Comparison of ENCODE assay signal across 22 cellular contexts in the genomic region with DNA sequence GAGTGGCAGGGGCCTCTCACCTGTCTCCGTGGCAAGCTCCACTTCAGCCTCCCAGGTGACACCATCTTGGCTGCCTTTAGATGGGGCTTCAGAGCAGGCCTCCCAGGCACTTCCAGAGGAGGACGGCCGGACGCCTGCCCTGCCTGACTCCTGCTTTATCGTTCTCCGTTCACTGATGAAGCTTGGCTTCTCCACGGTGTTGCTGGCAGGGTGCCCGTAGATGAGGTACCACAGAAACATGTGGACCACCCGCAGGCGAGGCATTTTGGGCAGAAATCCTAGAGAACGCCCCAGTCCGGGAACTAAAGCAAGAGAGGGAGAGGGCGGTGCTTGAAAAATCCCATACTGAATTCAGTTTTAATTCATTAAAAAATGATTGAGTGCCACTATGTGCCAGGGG. TPM values are rescaled to one million over a fixed set of nuclear protein-coding genes. Genes with fewer than 3 reads are reported as not detected.
A peak's percentile ranks its signal among the peaks of the same experiment; 100 is the strongest.
DNase-seq lines count a peak whose midpoint lies in the region; ATAC-seq and TF ChIP-seq lines count a peak whose summit lies in the region.
"Had no signal": no experiment of that assay in that cellular context is flagged by ENCODE, and none has a peak within 500 bp of the region (broad histone marks: within the 10 kb centered on the region; RNA-seq: fewer than 3 reads in every experiment).

No MANE protein-coding gene starts in this region.

- no peaks in the 10 kb centered on the region for H3K27me3 ChIP-seq in right atrium auricular region
- H3K27me3 ChIP-seq in uterus = no peaks in the 10 kb centered on the region
- H3K27me3 ChIP-seq: brain microvascular endothelial cell, dorsolateral prefrontal cortex, heart left ventricle, thyroid gland had no signal

- H3K9me3 ChIP-seq in right atrium auricular region (no peaks in the 10 kb centered on the region), uterus (no peaks in the 10 kb centered on the region)
- H3K9me3 ChIP-seq: heart left ventricle, thyroid gland had no signal

- H3K4me1 ChIP-seq in right atrium auricular region (peaks cover 0 to 5% of the 10 kb centered on the region in 2 donors), uterus (no peaks in the 10 kb centered on the region)

- in situ Hi-C loops in astrocyte of the spinal cord (cut with HindIII; ENCODE audit: low sequenced_read_pairs) = no loop called here

- DNase-seq in Right ventricle myocardium superior (peak; percentile 60), right atrium auricular region (ENCODE audit: low spot score) (no peak), astrocyte of the spinal cord (ENCODE audit: low read depth, low spot score) (peak; percentile 93), iris pigment epithelial cell (ENCODE audit: low read depth) (peak; percentile 40), uterus (peak; percentile 54 to 65), NCI-H526 treated with DMSO at 0.1 percent for 48 hours (lab: John Stamatoyannopoulos, UW) (no peak), NOMO-1 treated with dmso at 0.1 percent for 144 hours (lab: John Stamatoyannopoulos, UW; ENCODE audit: unreplicated experiment) (no peak)
- DNase-seq in activated CD8-positive, alpha-beta memory T cell treated with anti-CD3 and anti-CD28 coated beads, Interleukin-2, amount 50 U/mL, for 4 hours = no peak
- DNase-seq: activated CD4-positive, alpha-beta memory T cell treated with anti-CD3 and anti-CD28 coated beads for 36 hours; activated naive CD4-positive, alpha-beta T cell treated with anti-CD3 and anti-CD28 coated beads, Interleukin-2, amount 50 U/mL, for 16 hours; activated T-cell treated with anti-CD3 and anti-CD28 coated beads, Interleukin-2, amount 50 U/mL, for 1 hour; brain microvascular endothelial cell; CD4-positive, alpha-beta T cell; erythroblast; GOT3; natural killer cell; NCI-H1436; NCI-H446 treated with DMSO at 0.1 percent for 48 hours; thyroid gland had no signal

- intact Hi-C loops in Right ventricle myocardium superior (cut with DNase I) = loop anchor here (10.0 kb wide), 1 partner anchor 60 kb away; the partner anchor contains the start of gene KATNIP
- intact Hi-C loops in uterus (cut with DNase I; ENCODE audit: low total_unique reads) = no loop called here

- TF ChIP-seq CTCF in right atrium auricular region (IDR thresholded peaks at IDR 0.05) = no peak
- no peak for TF ChIP-seq CTCF in astrocyte of the spinal cord (IDR thresholded peaks at IDR 0.05; ENCODE audit: low read depth, low read length)
- no peak for TF ChIP-seq CTCF in uterus (IDR thresholded peaks at IDR 0.05)

- H3K27ac ChIP-seq in right atrium auricular region = no peak overlapping the region
- H3K27ac ChIP-seq in uterus = no peak overlapping the region
- H3K27ac ChIP-seq: brain microvascular endothelial cell, heart left ventricle, thyroid gland, VCaP had no signal

- no peak for TF ChIP-seq POLR2A in uterus (IDR thresholded peaks at IDR 0.05)

- H3K36me3 ChIP-seq in right atrium auricular region (peaks cover 98% of the 10 kb centered on the region), uterus (no peaks in the 10 kb centered on the region)

- no peak for ATAC-seq in Right ventricle myocardium superior (ENCODE audit: poor library complexity)
- ATAC-seq: heart left ventricle, natural killer cell had no signal

- no peak overlapping the region for H3K4me3 ChIP-seq in right atrium auricular region
- H3K4me3 ChIP-seq in astrocyte of the spinal cord (ENCODE audit: low read depth, low read length) = no peak overlapping the region
- H3K4me3 ChIP-seq in uterus = no peak overlapping the region
- H3K4me3 ChIP-seq: dorsolateral prefrontal cortex, heart left ventricle, thyroid gland had no signal

RNA-seq across cellular contexts. Expression of gene GTF3C1, which starts 54.5 kb away (rescaled TPM):
- total RNA-seq in Right ventricle myocardium superior (45.2 TPM), right atrium auricular region (10 to 100 TPM; 64.0 to 77.2 TPM), uterus (100 to 1,000 TPM in 1 of 4 donors, 10 to 100 TPM in 3; 73.2 to 247 (median 85.3) TPM)

RNA-seq across cellular contexts. Expression of gene KATNIP, which starts 54.8 kb away (rescaled TPM):
- total RNA-seq in Right ventricle myocardium superior (6.3 TPM), right atrium auricular region (10 to 100 TPM; 10.6 to 22.7 TPM), uterus (10 to 100 TPM; 12.1 to 42.6 (median 23.7) TPM)

Comparison
In these comparisons a context has a peak if more than half of its experiments do, and no peak if none do; other contexts are left out.
1. DNase-seq: peak in Right ventricle myocardium superior (single experiment), astrocyte of the spinal cord (single experiment), iris pigment epithelial cell (single experiment) and uterus (2 of 2); none in right atrium auricular region (single experiment), activated CD8-positive, alpha-beta memory T cell treated with anti-CD3 and anti-CD28 coated beads, Interleukin-2, amount 50 U/mL, for 4 hours (single experiment), NCI-H526 treated with DMSO at 0.1 percent for 48 hours (single experiment) and NOMO-1 treated with dmso at 0.1 percent for 144 hours (single experiment).